3 cellular contexts compared by ENCODE assay signal in genomic region chr1:109045595-109045994, GRCh38.
"Had no signal": no experiment of that assay in that cellular context is flagged by ENCODE, and none has a peak within 500 bp of the region (broad histone marks: within the 10 kb centered on the region; RNA-seq: fewer than 3 reads in every experiment).

No MANE protein-coding gene starts in this region.

- DNase-seq: GDM1, GF-D8 had no signal

- H3K4me3 ChIP-seq: GM12878 had no signal
